In genomic region chr17:68291836-68292688, GRCh38 we compare ENCODE assay signal across 9 cellular contexts. TPM values are rescaled to one million over a fixed set of nuclear protein-coding genes. Genes with fewer than 3 reads are reported as not detected.
A peak's percentile ranks its signal among the peaks of the same experiment; 100 is the strongest.
DNase-seq lines count a peak whose midpoint lies in the region; ATAC-seq, FAIRE-seq and TF ChIP-seq lines count a peak whose summit lies in the region.
"Had no signal": no experiment of that assay in that cellular context is flagged by ENCODE, and none has a peak within 500 bp of the region (broad histone marks: within the 10 kb centered on the region; RNA-seq: fewer than 3 reads in every experiment).

No MANE protein-coding gene starts in this region.

- H3K4me1 ChIP-seq in breast epithelium (peaks cover 0 to 5% of the 10 kb centered on the region in 2 donors), kidney (ENCODE audit: control insufficient read depth in 1 of 2, insufficient read depth in 1 of 2, low read depth in 1 of 2, low read length in 2 of 2) (peaks cover 0 to 6% of the 10 kb centered on the region in 2 donors)

- H3K36me3 ChIP-seq in breast epithelium (no peaks in the 10 kb centered on the region), kidney (ENCODE audit: control insufficient read depth in 1 of 2, insufficient read depth in 2 of 2, low read length in 2 of 2) (no peaks in the 10 kb centered on the region)

- H3K9ac ChIP-seq in kidney (ENCODE audit: low read length in 2 of 2): no peak overlapping the region

- peak; percentile 9 for DNase-seq in DMS153 (lab: John Stamatoyannopoulos, UW)
- no peak for DNase-seq in DMS153 treated with DMSO at 0.1 percent for 48 hours (lab: John Stamatoyannopoulos, UW; ENCODE audit: unreplicated experiment)
- peak; percentile 65 for DNase-seq in NCI-H1694 treated with DMSO at 0.1 percent for 48 hours (lab: John Stamatoyannopoulos, UW)
- peak; percentile 65 to 80 for DNase-seq in breast epithelium (ENCODE audit: low spot score in 2 of 2)
- peak; percentile 95 for DNase-seq in kidney
- peak; percentile 90 for DNase-seq in stimulated activated CD4-positive, alpha-beta T cell treated with anti-CD3 and anti-CD28 coated beads, Interleukin-15, amount 100 ng/mL, for 24 hours

- H3K4me3 ChIP-seq in breast epithelium (peak overlapping the region; percentile 54 to 93 (median 61)), kidney (ENCODE audit: low read length in 2 of 2) (peak overlapping the region; percentile 59 to 67)

- TF ChIP-seq CTCF in VCaP (conservative IDR thresholded peaks at IDR 0.05) (peak; percentile 27; the same call in 1 of the 2 replicates), breast epithelium (IDR thresholded peaks at IDR 0.05) (no peak), kidney (IDR thresholded peaks at IDR 0.05; ENCODE audit: borderline replicate concordance, extremely low read depth, insufficient read depth) (no peak)

- peak overlapping the region; percentile 89 for H3K27ac ChIP-seq in VCaP
- peak overlapping the region; percentile 64 to 92 for H3K27ac ChIP-seq in breast epithelium
- peak overlapping the region in 1 of 2 donors; percentile 69 for H3K27ac ChIP-seq in kidney (ENCODE audit: low read depth in 2 of 2, low read length in 2 of 2)

- intact Hi-C loops in breast epithelium (cut with DNase I; ENCODE audit: low total_unique reads): no loop called here
- intact Hi-C loops in kidney (cut with DNase I): no loop called here

- no peak for FAIRE-seq in kidney (lab: Jason Lieb, UNC)
- FAIRE-seq: A204.1 had no signal

- H3K9me3 ChIP-seq in breast epithelium: no peaks in the 10 kb centered on the region
- H3K9me3 ChIP-seq in kidney (ENCODE audit: control insufficient read depth in 1 of 2, low read length in 2 of 2): no peaks in the 10 kb centered on the region

- TF ChIP-seq POLR2A in breast epithelium (IDR thresholded peaks at IDR 0.05): peak; percentile 30

- peak; percentile 53 for ATAC-seq in HG02840 (IDR thresholded peaks at IDR 0.05; ENCODE audit: low FRiP score, unreplicated experiment)

- peaks cover 0 to 26% of the 10 kb centered on the region in 2 donors for H3K27me3 ChIP-seq in breast epithelium

RNA-seq across cellular contexts. Expression of gene ARSG, which starts 0.8 kb away (rescaled TPM):
- 10 to 100 TPM in 1 of 3 donors, 1 to 10 TPM in 2; 9.3 to 14.8 (median 9.5) TPM for total RNA-seq in breast epithelium
- 12.6 TPM for total RNA-seq in kidney
- polyA plus RNA-seq in kidney (ENCODE audit: insufficient read depth, low read depth, low replicate concordance): 5.0 TPM

RNA-seq across cellular contexts. Expression of gene SLC16A6, which starts 1.1 kb away (rescaled TPM):
- total RNA-seq in breast epithelium (1 to 10 TPM in 2 of 3 donors, under 1 TPM in 1; 0.64 to 4.1 (median 2.3) TPM), kidney (3.6 TPM)
- polyA plus RNA-seq in kidney (ENCODE audit: insufficient read depth, low read depth, low replicate concordance): 0.82 TPM

RNA-seq across cellular contexts. Expression of gene AMZ2, which starts 44.2 kb away (rescaled TPM):
- total RNA-seq in breast epithelium: 10 to 100 TPM; 36.7 to 94.9 (median 48.3) TPM
- 48.6 TPM for total RNA-seq in kidney
- 90.9 TPM for polyA plus RNA-seq in kidney (ENCODE audit: insufficient read depth, low read depth, low replicate concordance)
